10 cellular contexts compared by ENCODE assay signal in the genomic region with DNA sequence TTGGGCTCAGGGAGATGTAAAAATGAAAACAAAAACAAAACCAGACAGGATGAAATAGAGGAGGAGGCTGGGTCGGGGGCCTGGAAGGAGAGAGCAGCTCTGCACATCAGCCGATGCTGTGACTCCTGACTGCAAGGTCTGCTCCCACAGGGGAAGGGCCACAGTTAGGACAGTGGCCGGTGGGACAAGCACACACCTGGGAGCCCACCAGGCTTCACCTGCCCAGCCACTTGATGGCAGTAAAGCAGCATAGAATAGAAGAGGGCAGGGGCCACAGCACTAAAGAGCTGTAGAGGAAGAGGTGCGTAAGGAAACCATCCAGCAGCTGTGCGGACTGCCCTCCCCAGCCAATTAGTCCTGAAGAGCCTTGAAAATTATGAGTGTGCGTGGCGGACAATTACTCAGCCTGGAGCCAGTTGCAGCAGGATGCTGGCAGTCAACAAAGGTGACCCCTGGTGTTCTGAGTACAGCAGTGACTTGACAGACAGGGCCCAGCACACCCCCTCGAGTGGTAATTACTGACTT. TPM values are rescaled to one million over a fixed set of nuclear protein-coding genes. Genes with fewer than 3 reads are reported as not detected.
DNase-seq lines count a peak whose midpoint lies in the region; ATAC-seq, FAIRE-seq and TF ChIP-seq lines count a peak whose summit lies in the region.
"Had no signal": no experiment of that assay in that cellular context is flagged by ENCODE, and none has a peak within 500 bp of the region (broad histone marks: within the 10 kb centered on the region; RNA-seq: fewer than 3 reads in every experiment).

No MANE protein-coding gene starts in this region.

- ATAC-seq in activated CD8-positive, alpha-beta T cell treated with anti-CD3 and anti-CD28 coated beads, Interleukin-2, amount 10 ng/mL, durations not matched to agents 7 days and 5 days: peak; percentile 28
- ATAC-seq in HepG2 (peak; percentile 56), HG02759 (IDR thresholded peaks at IDR 0.05; ENCODE audit: unreplicated experiment) (no peak)
- ATAC-seq in effector memory CD8-positive, alpha-beta T cell (replicated peaks): no peak

- in situ Hi-C loops in HepG2 (cut with HindIII; ENCODE audit: extremely low pct_ligation_motif_present, low pct_unique_long_range_greater_than_20kb): loop anchor here (10.0 kb wide), 1 partner anchor 179 kb away; no protein-coding TSS in a partner anchor

- no peak overlapping the region for H3K4me2 ChIP-seq in HepG2 (ENCODE audit: low read depth, low read length)

- CTCF ChIA-PET in Calu3 (lab: Charles Lee) (interaction anchor here (0.5 to 0.9 kb wide), 3 partner anchors 36 to 246 kb away, joined by 3 to 6 read pairs (median 4); no protein-coding TSS in a partner anchor), HepG2 (lab: Yijun Ruan, JAX; ENCODE audit: low intra/inter-chr PET ratio, low total read pairs) (interaction anchor here (0.8 kb wide), 1 partner anchor 175 kb away, joined by 3 read pairs; no protein-coding TSS in a partner anchor)
- CTCF ChIA-PET in activated CD8-positive, alpha-beta T cell treated with anti-CD3 and anti-CD28 coated beads, Interleukin-2, amount 10 ng/mL, durations not matched to agents 7 days and 5 days (lab: Charles Lee): interaction anchor here (1.4 to 1.7 kb wide), 3 partner anchors 34 to 175 kb away, joined by 4 to 5 read pairs (median 5); no protein-coding TSS in a partner anchor

- H3K27ac ChIP-seq in HepG2 (ENCODE audit: extremely low read length, insufficient read depth, low read length): no peak overlapping the region

- POLR2A ChIA-PET in activated CD8-positive, alpha-beta T cell treated with anti-CD3 and anti-CD28 coated beads, Interleukin-2, amount 10 ng/mL, durations not matched to agents 7 days and 5 days (lab: Charles Lee): no interaction called here
- POLR2A ChIA-PET in HepG2 (lab: Yijun Ruan, JAX): no interaction called here

- H3K9me3 Mint-ChIP-seq in Calu3 (ENCODE audit: low read depth, unreplicated experiment): no peaks in the 10 kb centered on the region
- no peaks in the 10 kb centered on the region for H3K9me3 Mint-ChIP-seq in activated CD8-positive, alpha-beta T cell treated with anti-CD3 and anti-CD28 coated beads, Interleukin-2, amount 10 ng/mL, durations not matched to agents 7 days and 5 days (ENCODE audit: insufficient read depth)
- no peaks in the 10 kb centered on the region for H3K9me3 Mint-ChIP-seq in effector memory CD8-positive, alpha-beta T cell

- TF ChIP-seq RAD21 in HepG2 (CRISPR knock-in tag; IDR thresholded peaks at IDR 0.05): no peak

- H2AFZ ChIP-seq in HepG2 (ENCODE audit: low read length): no peak overlapping the region

- TF ChIP-seq POLR2A in HepG2 (IDR thresholded peaks at IDR 0.05; ENCODE audit: insufficient read depth in 1 of 2, low read depth in 2 of 2, low read length in 2 of 2): no peak

- no peaks in the 10 kb centered on the region for H3K9me3 ChIP-seq in HepG2 (ENCODE audit: low read length)

- no peaks in the 10 kb centered on the region for H3K36me3 ChIP-seq in HepG2 (replicated peaks in 1 of 2; ENCODE audit: control insufficient read depth in 1 of 2, insufficient read depth in 2 of 2, low read length in 2 of 2)

- peaks cover 11% of the 10 kb centered on the region for H3K36me3 Mint-ChIP-seq in Calu3 (ENCODE audit: insufficient read depth, unreplicated experiment)
- no peaks in the 10 kb centered on the region for H3K36me3 Mint-ChIP-seq in activated CD8-positive, alpha-beta T cell treated with anti-CD3 and anti-CD28 coated beads, Interleukin-2, amount 10 ng/mL, durations not matched to agents 7 days and 5 days (ENCODE audit: low read depth)
- H3K36me3 Mint-ChIP-seq in effector memory CD8-positive, alpha-beta T cell (ENCODE audit: insufficient read depth): no peaks in the 10 kb centered on the region

- 14% methylated on average over 8 of the region's 8 CpGs for WGBS in HepG2 (ENCODE audit: low lambda C conversion rate)

- BruUV-seq in Calu3 (replicated peaks; lab: Mats Ljungman, UMichigan): no TSS peak
- BruUV-seq in HepG2 (replicated peaks; lab: Mats Ljungman, UMichigan): no TSS peak

- H3K4me3 ChIP-seq in LNCaP clone FGC (ENCODE audit: low read depth, low read length) (no peak overlapping the region), HepG2 (replicated peaks in 1 of 3; ENCODE audit: insufficient read depth in 1 of 3, low read depth in 2 of 3, low read length in 3 of 3) (no peak overlapping the region)

- DNase-seq in Calu3 (peak; percentile 26), LNCaP clone FGC (ENCODE audit: low read depth) (peak; percentile 30), HepG2 (ENCODE audit: low spot score) (no peak), NCI-H1048 (lab: John Stamatoyannopoulos, UW) (no peak), NCI-H446 treated with DMSO at 0.1 percent for 48 hours (lab: John Stamatoyannopoulos, UW) (no peak)
- no peak for DNase-seq in activated CD8-positive, alpha-beta T cell treated with anti-CD3 and anti-CD28 coated beads, Interleukin-2, amount 10 ng/mL, durations not matched to agents 7 days and 5 days
- DNase-seq in effector memory CD8-positive, alpha-beta T cell: no peak

- H3K4me1 ChIP-seq in HepG2 (ENCODE audit: insufficient read depth, low read length): no peaks in the 10 kb centered on the region

- intact Hi-C loops in Calu3 (cut with micrococcal nuclease; ENCODE audit: unreplicated experiment) (no loop called here), HepG2 (cut with micrococcal nuclease; ENCODE audit: unreplicated experiment) (no loop called here)

- peaks cover 3 to 34% of the 10 kb centered on the region in 2 experiments; a peak in 2 of 5 replicates for H3K27me3 ChIP-seq in HepG2 (ENCODE audit: control insufficient read depth in 1 of 2, insufficient read depth in 2 of 2, low read length in 2 of 2)

- no peak overlapping the region for H3K9ac ChIP-seq in HepG2 (ENCODE audit: insufficient read depth, low read depth, low read length)

- TF ChIP-seq CTCF in Calu3 (IDR thresholded peaks at IDR 0.05; ENCODE audit: unreplicated experiment) (no peak), LNCaP clone FGC (IDR thresholded peaks at IDR 0.05; ENCODE audit: control insufficient read depth, extremely low read depth, insufficient read depth) (peak; percentile 41), HepG2 (CRISPR knock-in tag; IDR thresholded peaks at IDR 0.05) (peak; percentile 27; the same call in 1 of the 2 replicates)

- no peaks in the 10 kb centered on the region for H3K79me2 ChIP-seq in HepG2 (ENCODE audit: insufficient read depth, low read length)

- H3K4me3 Mint-ChIP-seq in Calu3 (ENCODE audit: low read depth, unreplicated experiment): no peak overlapping the region
- no peak overlapping the region for H3K4me3 Mint-ChIP-seq in activated CD8-positive, alpha-beta T cell treated with anti-CD3 and anti-CD28 coated beads, Interleukin-2, amount 10 ng/mL, durations not matched to agents 7 days and 5 days
- no peak overlapping the region for H3K4me3 Mint-ChIP-seq in effector memory CD8-positive, alpha-beta T cell

- no peak for FAIRE-seq in HepG2 (lab: Jason Lieb, UNC)
- FAIRE-seq: GM18507 had no signal

- TF ChIP-seq EP300 in HepG2 (IDR thresholded peaks at IDR 0.05; ENCODE audit: low read depth in 2 of 2, low read length in 2 of 2) (no peak), HepG2 (CRISPR knock-in tag; IDR thresholded peaks at IDR 0.05; ENCODE audit: borderline replicate concordance) (no peak)

- H3K27ac Mint-ChIP-seq in Calu3 (ENCODE audit: unreplicated experiment): no peak overlapping the region
- no peak overlapping the region for H3K27ac Mint-ChIP-seq in activated CD8-positive, alpha-beta T cell treated with anti-CD3 and anti-CD28 coated beads, Interleukin-2, amount 10 ng/mL, durations not matched to agents 7 days and 5 days
- no peak overlapping the region for H3K27ac Mint-ChIP-seq in effector memory CD8-positive, alpha-beta T cell

- H3K4me1 Mint-ChIP-seq in Calu3 (ENCODE audit: low read depth, unreplicated experiment): no peaks in the 10 kb centered on the region
- no peaks in the 10 kb centered on the region for H3K4me1 Mint-ChIP-seq in activated CD8-positive, alpha-beta T cell treated with anti-CD3 and anti-CD28 coated beads, Interleukin-2, amount 10 ng/mL, durations not matched to agents 7 days and 5 days (ENCODE audit: low read depth)
- no peaks in the 10 kb centered on the region for H3K4me1 Mint-ChIP-seq in effector memory CD8-positive, alpha-beta T cell (ENCODE audit: low read depth in 2 of 2)

- H4K20me1 ChIP-seq in HepG2 (ENCODE audit: insufficient read depth, low read length): no peaks in the 10 kb centered on the region

- H3K27me3 Mint-ChIP-seq in Calu3 (ENCODE audit: unreplicated experiment): peaks cover 41% of the 10 kb centered on the region
- H3K27me3 Mint-ChIP-seq in activated CD8-positive, alpha-beta T cell treated with anti-CD3 and anti-CD28 coated beads, Interleukin-2, amount 10 ng/mL, durations not matched to agents 7 days and 5 days (ENCODE audit: low read depth): no peaks in the 10 kb centered on the region
- H3K27me3 Mint-ChIP-seq in effector memory CD8-positive, alpha-beta T cell: peaks cover 0 to 36% of the 10 kb centered on the region in 2 donors

RNA-seq across cellular contexts. Expression of a gene that starts 29.8 kb away (rescaled TPM):
- total RNA-seq in Calu3 (2022): 39.6 and 46.7 TPM in 2 replicates
- 1 to 10 TPM; 1.3 to 1.4 TPM for total RNA-seq in activated CD8-positive, alpha-beta T cell treated with anti-CD3 and anti-CD28 coated beads, Interleukin-2, amount 10 ng/mL, durations not matched to agents 7 days and 5 days
- not detected in 2 replicates for total RNA-seq in HepG2 (2016; rRNA removed; fragmentation: Illumina TruSeq; extraction: Trizol)
- not detected in 2 replicates for total RNA-seq in HepG2 (2016; cell fraction: cytosol; rRNA removed; fragmentation: Illumina TruSeq; extraction: Trizol; ENCODE audit: low read depth)
- not detected in 2 replicates for total RNA-seq in HepG2 (2016; cell fraction: insoluble cytoplasmic fraction; rRNA removed; fragmentation: Illumina TruSeq; extraction: Trizol)
- total RNA-seq in HepG2 (2016; cell fraction: membrane; rRNA removed; fragmentation: Illumina TruSeq; extraction: Trizol): not detected in 2 replicates
- not detected in 2 replicates for total RNA-seq in HepG2 (2016; cell fraction: nucleus; rRNA removed; fragmentation: Illumina TruSeq; extraction: Trizol)
- not detected in 2 replicates for polyA plus RNA-seq in HepG2 (2011; rRNA removed)
- polyA plus RNA-seq in HepG2 (2011; cell fraction: cytosol; rRNA removed): not detected in 2 replicates
- polyA plus RNA-seq in HepG2 (2011; cell fraction: nucleus; rRNA removed): 0.03 TPM in 1 of 2 replicates, not detected in the other
- polyA plus RNA-seq in HepG2 (2012): not detected in 2 replicates
- not detected in 2 replicates for polyA plus RNA-seq in HepG2 (2016; cell fraction: cytosol; fragmentation: Illumina TruSeq; extraction: Trizol; ENCODE audit: low read depth)
- not detected in 2 replicates for polyA plus RNA-seq in HepG2 (2016; cell fraction: insoluble cytoplasmic fraction; fragmentation: Illumina TruSeq; extraction: Trizol; ENCODE audit: low read depth)
- polyA plus RNA-seq in HepG2 (2016; cell fraction: membrane; fragmentation: Illumina TruSeq; extraction: Trizol; ENCODE audit: low read depth): not detected in 2 replicates
- not detected in 2 replicates for polyA plus RNA-seq in HepG2 (2016; cell fraction: nucleus; fragmentation: Illumina TruSeq; extraction: Trizol; ENCODE audit: insufficient read depth, low read depth)
- 20.4 TPM in 1 of 2 replicates, not detected in the other for polyA minus RNA-seq in HepG2 (2011; rRNA and poly(A)+ RNA removed; ENCODE audit: low replicate concordance)
- polyA minus RNA-seq in HepG2 (2011; cell fraction: cytosol; rRNA and poly(A)+ RNA removed): 0.20 TPM in 1 of 2 replicates, not detected in the other
- not detected in 2 replicates for polyA minus RNA-seq in HepG2 (2011; cell fraction: nucleus; rRNA and poly(A)+ RNA removed)

RNA-seq across cellular contexts. Expression of a gene that starts 37.5 kb away (rescaled TPM):
- total RNA-seq in Calu3 (2022) (0.26 TPM in 1 of 2 replicates, not detected in the other), HepG2 (2016; rRNA removed; fragmentation: Illumina TruSeq; extraction: Trizol) (not detected in 2 replicates)
- under 1 TPM in 1 of 2 experiments, not detected in 1; 0.34 TPM for total RNA-seq in activated CD8-positive, alpha-beta T cell treated with anti-CD3 and anti-CD28 coated beads, Interleukin-2, amount 10 ng/mL, durations not matched to agents 7 days and 5 days
- not detected in 2 replicates for total RNA-seq in HepG2 (2016; cell fraction: cytosol; rRNA removed; fragmentation: Illumina TruSeq; extraction: Trizol; ENCODE audit: low read depth)
- not detected in 2 replicates for total RNA-seq in HepG2 (2016; cell fraction: insoluble cytoplasmic fraction; rRNA removed; fragmentation: Illumina TruSeq; extraction: Trizol)
- total RNA-seq in HepG2 (2016; cell fraction: membrane; rRNA removed; fragmentation: Illumina TruSeq; extraction: Trizol): not detected in 2 replicates
- not detected in 2 replicates for total RNA-seq in HepG2 (2016; cell fraction: nucleus; rRNA removed; fragmentation: Illumina TruSeq; extraction: Trizol)
- not detected in 2 replicates for polyA plus RNA-seq in HepG2 (2011; rRNA removed)
- not detected in 2 replicates for polyA plus RNA-seq in HepG2 (2011; cell fraction: cytosol; rRNA removed)
- not detected in 2 replicates for polyA plus RNA-seq in HepG2 (2011; cell fraction: nucleus; rRNA removed)
- not detected in 2 replicates for polyA plus RNA-seq in HepG2 (2012)
- polyA plus RNA-seq in HepG2 (2016; cell fraction: cytosol; fragmentation: Illumina TruSeq; extraction: Trizol; ENCODE audit: low read depth): not detected in 2 replicates
- not detected in 2 replicates for polyA plus RNA-seq in HepG2 (2016; cell fraction: insoluble cytoplasmic fraction; fragmentation: Illumina TruSeq; extraction: Trizol; ENCODE audit: low read depth)
- polyA plus RNA-seq in HepG2 (2016; cell fraction: membrane; fragmentation: Illumina TruSeq; extraction: Trizol; ENCODE audit: low read depth): not detected in 2 replicates
- polyA plus RNA-seq in HepG2 (2016; cell fraction: nucleus; fragmentation: Illumina TruSeq; extraction: Trizol; ENCODE audit: insufficient read depth, low read depth): not detected in 2 replicates
- 0.14 TPM in 1 of 2 replicates, not detected in the other for polyA minus RNA-seq in HepG2 (2011; rRNA and poly(A)+ RNA removed; ENCODE audit: low replicate concordance)
- not detected in 2 replicates for polyA minus RNA-seq in HepG2 (2011; cell fraction: cytosol; rRNA and poly(A)+ RNA removed)
- not detected in 2 replicates for polyA minus RNA-seq in HepG2 (2011; cell fraction: nucleus; rRNA and poly(A)+ RNA removed)

RNA-seq across cellular contexts. Expression of a gene that starts 51.3 kb away (rescaled TPM):
- total RNA-seq in Calu3 (2022) (not detected in 2 replicates), HepG2 (2016; rRNA removed; fragmentation: Illumina TruSeq; extraction: Trizol) (not detected in 2 replicates)
- not detected for total RNA-seq in activated CD8-positive, alpha-beta T cell treated with anti-CD3 and anti-CD28 coated beads, Interleukin-2, amount 10 ng/mL, durations not matched to agents 7 days and 5 days
- total RNA-seq in HepG2 (2016; cell fraction: cytosol; rRNA removed; fragmentation: Illumina TruSeq; extraction: Trizol; ENCODE audit: low read depth): not detected in 2 replicates
- not detected in 2 replicates for total RNA-seq in HepG2 (2016; cell fraction: insoluble cytoplasmic fraction; rRNA removed; fragmentation: Illumina TruSeq; extraction: Trizol)
- total RNA-seq in HepG2 (2016; cell fraction: membrane; rRNA removed; fragmentation: Illumina TruSeq; extraction: Trizol): not detected in 2 replicates
- not detected in 2 replicates for total RNA-seq in HepG2 (2016; cell fraction: nucleus; rRNA removed; fragmentation: Illumina TruSeq; extraction: Trizol)
- polyA plus RNA-seq in HepG2 (2011; rRNA removed): not detected in 2 replicates
- not detected in 2 replicates for polyA plus RNA-seq in HepG2 (2011; cell fraction: cytosol; rRNA removed)
- not detected in 2 replicates for polyA plus RNA-seq in HepG2 (2011; cell fraction: nucleus; rRNA removed)
- not detected in 2 replicates for polyA plus RNA-seq in HepG2 (2012)
- not detected in 2 replicates for polyA plus RNA-seq in HepG2 (2016; cell fraction: cytosol; fragmentation: Illumina TruSeq; extraction: Trizol; ENCODE audit: low read depth)
- polyA plus RNA-seq in HepG2 (2016; cell fraction: insoluble cytoplasmic fraction; fragmentation: Illumina TruSeq; extraction: Trizol; ENCODE audit: low read depth): not detected in 2 replicates
- polyA plus RNA-seq in HepG2 (2016; cell fraction: membrane; fragmentation: Illumina TruSeq; extraction: Trizol; ENCODE audit: low read depth): not detected in 2 replicates
- polyA plus RNA-seq in HepG2 (2016; cell fraction: nucleus; fragmentation: Illumina TruSeq; extraction: Trizol; ENCODE audit: insufficient read depth, low read depth): not detected in 2 replicates
- polyA minus RNA-seq in HepG2 (2011; rRNA and poly(A)+ RNA removed; ENCODE audit: low replicate concordance): not detected in 2 replicates
- polyA minus RNA-seq in HepG2 (2011; cell fraction: cytosol; rRNA and poly(A)+ RNA removed): not detected in 2 replicates
- polyA minus RNA-seq in HepG2 (2011; cell fraction: nucleus; rRNA and poly(A)+ RNA removed): not detected in 2 replicates
- total RNA-seq: activated CD8-positive, alpha-beta memory T cell treated with anti-CD3 and anti-CD28 coated beads for 36 hours had no signal

RNA-seq across cellular contexts. Expression of a gene that starts 54.0 kb away (rescaled TPM):
- total RNA-seq in Calu3 (2022) (not detected in 2 replicates), HepG2 (2016; rRNA removed; fragmentation: Illumina TruSeq; extraction: Trizol) (not detected in 2 replicates)
- total RNA-seq in activated CD8-positive, alpha-beta T cell treated with anti-CD3 and anti-CD28 coated beads, Interleukin-2, amount 10 ng/mL, durations not matched to agents 7 days and 5 days: not detected
- not detected in 2 replicates for total RNA-seq in HepG2 (2016; cell fraction: cytosol; rRNA removed; fragmentation: Illumina TruSeq; extraction: Trizol; ENCODE audit: low read depth)
- total RNA-seq in HepG2 (2016; cell fraction: insoluble cytoplasmic fraction; rRNA removed; fragmentation: Illumina TruSeq; extraction: Trizol): not detected in 2 replicates
- not detected in 2 replicates for total RNA-seq in HepG2 (2016; cell fraction: membrane; rRNA removed; fragmentation: Illumina TruSeq; extraction: Trizol)
- total RNA-seq in HepG2 (2016; cell fraction: nucleus; rRNA removed; fragmentation: Illumina TruSeq; extraction: Trizol): not detected in 2 replicates
- not detected in 2 replicates for polyA plus RNA-seq in HepG2 (2011; rRNA removed)
- not detected in 2 replicates for polyA plus RNA-seq in HepG2 (2011; cell fraction: cytosol; rRNA removed)
- not detected in 2 replicates for polyA plus RNA-seq in HepG2 (2011; cell fraction: nucleus; rRNA removed)
- not detected in 2 replicates for polyA plus RNA-seq in HepG2 (2012)
- polyA plus RNA-seq in HepG2 (2016; cell fraction: cytosol; fragmentation: Illumina TruSeq; extraction: Trizol; ENCODE audit: low read depth): not detected in 2 replicates
- not detected in 2 replicates for polyA plus RNA-seq in HepG2 (2016; cell fraction: insoluble cytoplasmic fraction; fragmentation: Illumina TruSeq; extraction: Trizol; ENCODE audit: low read depth)
- polyA plus RNA-seq in HepG2 (2016; cell fraction: membrane; fragmentation: Illumina TruSeq; extraction: Trizol; ENCODE audit: low read depth): not detected in 2 replicates
- not detected in 2 replicates for polyA plus RNA-seq in HepG2 (2016; cell fraction: nucleus; fragmentation: Illumina TruSeq; extraction: Trizol; ENCODE audit: insufficient read depth, low read depth)
- not detected in 2 replicates for polyA minus RNA-seq in HepG2 (2011; rRNA and poly(A)+ RNA removed; ENCODE audit: low replicate concordance)
- polyA minus RNA-seq in HepG2 (2011; cell fraction: cytosol; rRNA and poly(A)+ RNA removed): not detected in 2 replicates
- not detected in 2 replicates for polyA minus RNA-seq in HepG2 (2011; cell fraction: nucleus; rRNA and poly(A)+ RNA removed)
- total RNA-seq: activated CD8-positive, alpha-beta memory T cell treated with anti-CD3 and anti-CD28 coated beads for 36 hours had no signal

Comparison
In these comparisons a context has a peak if more than half of its experiments do, and no peak if none do; other contexts are left out.
1. DNase-seq: peak in Calu3 (single experiment) and LNCaP clone FGC (single experiment); none in activated CD8-positive, alpha-beta T cell treated with anti-CD3 and anti-CD28 coated beads, Interleukin-2, amount 10 ng/mL, durations not matched to agents 7 days and 5 days (single experiment), HepG2 (single experiment), effector memory CD8-positive, alpha-beta T cell (0 of 3), NCI-H1048 (single experiment) and NCI-H446 treated with DMSO at 0.1 percent for 48 hours (single experiment).
2. ATAC-seq: peak in activated CD8-positive, alpha-beta T cell treated with anti-CD3 and anti-CD28 coated beads, Interleukin-2, amount 10 ng/mL, durations not matched to agents 7 days and 5 days (single experiment) and HepG2 (single experiment); none in effector memory CD8-positive, alpha-beta T cell (single experiment) and HG02759 (single experiment).
3. RNA of a gene that starts 29.8 kb away (total RNA-seq): 39.6 to 46.7 TPM in Calu3; 1.3 to 1.4 TPM in activated CD8-positive, alpha-beta T cell treated with anti-CD3 and anti-CD28 coated beads, Interleukin-2, amount 10 ng/mL, durations not matched to agents 7 days and 5 days and not detected in HepG2; every median in the first group is over 10 times any median in the second.